In the genomic region with DNA sequence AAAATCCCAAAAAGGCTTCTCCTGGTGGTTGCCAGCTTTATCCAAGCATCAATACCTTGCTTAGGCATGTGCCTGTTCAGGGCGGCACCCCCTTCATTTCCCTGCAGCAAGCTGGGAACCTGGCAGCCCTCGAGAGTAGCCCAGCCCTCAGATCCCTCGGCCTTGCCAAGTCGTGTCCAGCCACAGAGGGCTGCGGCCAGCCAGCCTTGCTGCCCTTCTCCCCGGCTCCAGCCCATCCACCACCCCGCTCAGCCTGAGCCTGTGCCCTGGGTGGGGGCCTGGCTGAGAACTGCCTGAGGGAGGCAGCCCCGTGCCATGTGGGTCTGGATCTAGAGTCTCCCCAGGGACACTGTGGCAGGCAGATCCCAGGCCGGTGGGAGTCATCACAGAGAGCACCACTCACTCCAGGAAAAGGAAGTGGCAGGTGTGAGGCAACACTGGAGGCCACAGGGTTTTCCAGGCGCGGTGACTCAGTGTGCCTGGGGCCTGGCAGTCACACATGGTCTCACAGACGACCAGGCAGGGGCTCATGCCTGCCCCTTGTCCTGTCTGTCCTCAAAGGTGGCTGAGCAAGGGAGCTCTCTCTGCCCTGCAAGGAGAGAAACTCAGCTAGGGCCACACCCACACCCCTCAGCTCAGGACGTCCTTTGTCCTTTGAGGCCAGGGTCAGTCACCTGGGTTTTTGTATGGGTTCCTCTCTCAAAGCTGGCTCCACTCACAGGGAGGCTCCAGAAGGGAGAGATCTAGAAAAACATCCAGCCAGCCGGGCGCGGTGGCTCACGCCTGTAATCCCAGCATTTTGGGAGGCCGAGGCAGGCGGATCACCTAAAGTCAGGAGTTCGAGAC, we compare ENCODE assay signal across 9 cellular contexts. TPM values are rescaled to one million over a fixed set of nuclear protein-coding genes. Genes with fewer than 3 reads are reported as not detected.
A peak's percentile ranks its signal among the peaks of the same experiment; 100 is the strongest.
DNase-seq lines count a peak whose midpoint lies in the region; ATAC-seq, FAIRE-seq and TF ChIP-seq lines count a peak whose summit lies in the region.
"Had no signal": no experiment of that assay in that cellular context is flagged by ENCODE, and none has a peak within 500 bp of the region (broad histone marks: within the 10 kb centered on the region; RNA-seq: fewer than 3 reads in every experiment).

No MANE protein-coding gene starts in this region.

- DNase-seq in GM12892 (ENCODE audit: insufficient read length) (no peak), RWPE1 (ENCODE audit: low spot score) (peak; percentile 87), mammary epithelial cell (peak; percentile 93), right lobe of liver (peak in 1 of 3 donors; percentile 79), substantia nigra (lab: John Stamatoyannopoulos, UW) (peak in 23 of 49 donors; percentile 19 to 83 (median 51)), NCI-H748 treated with DMSO at 0.1 percent for 48 hours (lab: John Stamatoyannopoulos, UW) (no peak)

- H3K4me3 ChIP-seq in mammary epithelial cell (replicated peaks in 1 of 3; ENCODE audit: insufficient read depth in 1 of 3, low read depth in 2 of 3, low read length in 3 of 3) = no peak overlapping the region
- no peak overlapping the region for H3K4me3 ChIP-seq in right lobe of liver
- H3K4me3 ChIP-seq: SK-N-MC had no signal

- CTCF ChIA-PET in RWPE1 (lab: Yijun Ruan, JAX) (interaction anchor here (0.6 to 2.0 kb wide), 6 partner anchors 10 to 1992 kb away, joined by 3 to 6 read pairs (median 5); partner anchors contain the start of gene ARL2), mammary epithelial cell (lab: Charles Lee; ENCODE audit: low non-redundant PET) (interaction anchor here (0.6 kb wide), 1 partner anchor 12 kb away, joined by 3 read pairs; the partner anchor contains the start of gene CDC42BPG)

- H3K9me3 ChIP-seq in mammary epithelial cell (replicated peaks; ENCODE audit: insufficient read depth, low read length) (no peaks in the 10 kb centered on the region), right lobe of liver (no peaks in the 10 kb centered on the region)

- FAIRE-seq in GM12892 (lab: Jason Lieb, UNC) = peak; percentile 90

- H3K79me2 ChIP-seq in mammary epithelial cell (ENCODE audit: insufficient read depth, low read length) = peaks cover 71% of the 10 kb centered on the region

- no peak overlapping the region for H2AFZ ChIP-seq in mammary epithelial cell (ENCODE audit: low read depth, low read length)

- H3K27me3 ChIP-seq in mammary epithelial cell (ENCODE audit: insufficient read depth, low read length) (no peaks in the 10 kb centered on the region), right lobe of liver (no peaks in the 10 kb centered on the region)

- intact Hi-C loops in mammary epithelial cell (cut with micrococcal nuclease) (no loop called here), right lobe of liver (cut with DNase I) (no loop called here)

- ATAC-seq in right lobe of liver = peak; percentile 33 to 75 (median 53)
- ATAC-seq in HG02840 (IDR thresholded peaks at IDR 0.05; ENCODE audit: low FRiP score, unreplicated experiment) = no peak
- ATAC-seq in GM21447 (IDR thresholded peaks at IDR 0.05; ENCODE audit: unreplicated experiment) = no peak

- no peak for TF ChIP-seq CTCF in RWPE1 (conservative IDR thresholded peaks at IDR 0.05; ENCODE audit: low read depth)
- no peak for TF ChIP-seq CTCF in mammary epithelial cell (conservative IDR thresholded peaks at IDR 0.05 in 1 of 2, IDR thresholded peaks at IDR 0.05 in 1 of 2; ENCODE audit: extremely low read depth in 1 of 2, insufficient read depth in 1 of 2, low read depth in 1 of 2, low read length in 2 of 2)
- TF ChIP-seq CTCF in right lobe of liver (IDR thresholded peaks at IDR 0.05) = no peak

- in situ Hi-C loops in mammary epithelial cell (cut with MboI; ENCODE audit: low sequenced_read_pairs in 2 of 2) = no loop called here

- H3K27ac ChIP-seq in RWPE1 = peak overlapping the region; percentile 99
- H3K27ac ChIP-seq in mammary epithelial cell (ENCODE audit: insufficient read depth, low read depth, low read length) = peak overlapping the region; percentile 52
- peak overlapping the region; percentile 0 to 9 (median 2) for H3K27ac ChIP-seq in right lobe of liver
- peak overlapping the region; percentile 45 for H3K27ac ChIP-seq in substantia nigra (ENCODE audit: low read depth, low read length, poor library complexity, severe bottlenecking)
- H3K27ac ChIP-seq: SK-N-MC had no signal

- no peaks in the 10 kb centered on the region for H4K20me1 ChIP-seq in mammary epithelial cell (ENCODE audit: insufficient read depth, low read length)

- peak overlapping the region; percentile 68 for H3K4me2 ChIP-seq in mammary epithelial cell (ENCODE audit: insufficient read depth, low read depth, low read length)

- POLR2A ChIA-PET in RWPE1 (lab: Yijun Ruan, JAX; ENCODE audit: low non-redundant PET) = interaction anchor here (0.9 to 1.4 kb wide), 3 partner anchors 8 to 20 kb away, joined by 3 to 4 read pairs (median 4); no protein-coding TSS in a partner anchor

- no peak overlapping the region for H3K9ac ChIP-seq in mammary epithelial cell (ENCODE audit: insufficient read depth, low read length)

- TF ChIP-seq POLR2A in GM12892 (IDR thresholded peaks at IDR 0.05; ENCODE audit: low read depth, low read length) = peak; percentile 64
- TF ChIP-seq POLR2A in right lobe of liver (IDR thresholded peaks at IDR 0.05) = peak; percentile 47

- 35% methylated on average over 16 of the region's 20 CpGs for WGBS in mammary epithelial cell (ENCODE audit: low coverage, missing lambda C conversion rate)
- 18% methylated on average over 5 of the region's 20 CpGs for WGBS in right lobe of liver (ENCODE audit: insufficient coverage, low coverage, low lambda C conversion rate, missing lambda C conversion rate)

- no TSS peak for BruUV-seq in mammary epithelial cell (replicated peaks; lab: Mats Ljungman, UMichigan)

- peaks cover 40% of the 10 kb centered on the region for H3K4me1 ChIP-seq in mammary epithelial cell (ENCODE audit: insufficient read depth, low read length)
- H3K4me1 ChIP-seq in right lobe of liver = peaks cover 2 to 16% (median 5%) of the 10 kb centered on the region in 4 donors

- dilution Hi-C loops in mammary epithelial cell (cut with HindIII; ENCODE audit: low sequenced_read_pairs) = no loop called here

- H3K36me3 ChIP-seq in mammary epithelial cell (ENCODE audit: insufficient read depth, low read length) = peaks cover 24% of the 10 kb centered on the region
- peaks cover 0 to 16% (median 0%) of the 10 kb centered on the region in 4 donors for H3K36me3 ChIP-seq in right lobe of liver

RNA-seq across cellular contexts. Expression of gene CDC42BPG, which starts 12.2 kb away (rescaled TPM):
- 0.15 TPM for polyA plus RNA-seq in GM12892 (2012; ENCODE audit: missing spikeins)
- 10 to 100 TPM; 10.5 to 18.7 TPM for total RNA-seq in mammary epithelial cell
- 3.7 TPM for polyA plus RNA-seq in mammary epithelial cell
- polyA minus RNA-seq in mammary epithelial cell = 8.1 TPM
- total RNA-seq in right lobe of liver = 1 to 10 TPM in 1 of 6 experiments, under 1 TPM in 5; 0.63 to 1.1 (median 0.99) TPM

RNA-seq across cellular contexts. Expression of gene EHD1, which starts 21.8 kb away (rescaled TPM):
- polyA plus RNA-seq in GM12892 (2012; ENCODE audit: missing spikeins) = 76.6 TPM
- total RNA-seq in mammary epithelial cell (100 to 1,000 TPM in 1 of 2 donors, 10 to 100 TPM in 1; 71.2 to 172 TPM), right lobe of liver (10 to 100 TPM; 18.8 to 36.1 (median 26.3) TPM)
- 219 TPM for polyA plus RNA-seq in mammary epithelial cell
- 255 TPM for polyA minus RNA-seq in mammary epithelial cell

RNA-seq across cellular contexts. Expression of gene MEN1, which starts 46.3 kb away (rescaled TPM):
- polyA plus RNA-seq in GM12892 (2012; ENCODE audit: missing spikeins) = 9.5 TPM
- total RNA-seq in mammary epithelial cell = 10 to 100 TPM; 20.7 to 35.7 TPM
- polyA plus RNA-seq in mammary epithelial cell = 24.7 TPM
- 23.4 TPM for polyA minus RNA-seq in mammary epithelial cell
- total RNA-seq in right lobe of liver = 10 to 100 TPM; 13.1 to 21.5 (median 17.0) TPM

RNA-seq across cellular contexts. Expression of gene MAP4K2, which starts 53.6 kb away (rescaled TPM):
- polyA plus RNA-seq in GM12892 (2012; ENCODE audit: missing spikeins) = 27.8 TPM
- 10 to 100 TPM; 15.4 to 15.5 TPM for total RNA-seq in mammary epithelial cell
- polyA plus RNA-seq in mammary epithelial cell = 7.9 TPM
- polyA minus RNA-seq in mammary epithelial cell = 41.4 TPM
- 10 to 100 TPM in 1 of 6 experiments, 1 to 10 TPM in 5; 3.4 to 14.7 (median 4.8) TPM for total RNA-seq in right lobe of liver

Comparison
In these comparisons a context has a peak if more than half of its experiments do, and no peak if none do; other contexts are left out.
1. DNase-seq: peak in RWPE1 (single experiment) and mammary epithelial cell (single experiment); none in GM12892 (single experiment) and NCI-H748 treated with DMSO at 0.1 percent for 48 hours (single experiment).
2. H3K27ac ChIP-seq: peak in every context shown above with its lines; median percentile 99 in RWPE1; 52 in mammary epithelial cell; 45 in substantia nigra; 2 in right lobe of liver.
3. ATAC-seq: peak in right lobe of liver (4 of 4); none in HG02840 (single experiment) and GM21447 (single experiment).
4. RNA of gene CDC42BPG, which starts 12.2 kb away (total RNA-seq): 10.5 to 18.7 TPM in mammary epithelial cell; 0.63 to 1.1 TPM in right lobe of liver; every median in the first group is over 4 times any median in the second.